In the genomic region with DNA sequence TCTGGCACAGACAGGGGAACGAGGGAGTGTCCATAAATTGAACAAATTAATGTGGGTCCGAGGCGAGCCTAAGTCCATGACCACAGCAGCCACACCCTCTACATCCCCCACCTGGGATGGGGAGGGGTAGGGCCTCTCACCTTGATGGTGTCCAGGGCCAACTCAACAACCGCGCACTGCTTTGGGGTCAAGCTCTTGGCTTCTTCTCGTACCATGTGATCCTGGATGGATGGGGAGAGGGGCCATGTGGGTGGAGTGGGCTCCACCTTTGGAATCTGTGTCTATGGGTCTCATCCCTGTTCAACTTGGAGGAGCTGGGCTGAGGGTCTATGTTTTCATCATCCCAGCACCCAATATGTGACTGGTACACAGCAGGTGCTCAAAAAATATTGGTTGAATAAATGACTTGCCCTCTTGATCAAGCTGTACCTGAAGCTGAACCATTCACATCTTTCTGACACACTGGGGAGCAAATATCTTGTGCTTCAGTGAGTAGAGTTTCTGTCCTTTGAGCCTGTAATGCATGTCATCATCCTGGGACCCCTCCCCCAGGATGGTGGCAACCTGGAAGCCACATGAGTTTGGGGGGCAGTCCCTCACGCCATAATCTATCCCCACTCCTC, we compare ENCODE assay signal across 2 cellular contexts.
TF ChIP-seq lines count a peak whose summit lies in the region.

No MANE protein-coding gene starts in this region.

TF ChIP-seq in IMR-90, 13 proteins besides CTCF, POLR2A, EP300 and RAD21:
- TF ChIP-seq MAFK (IDR thresholded peaks at IDR 0.05; ENCODE audit: low read depth, low read length) = no peak
- TF ChIP-seq BHLHE40 (IDR thresholded peaks at IDR 0.05; ENCODE audit: low read depth, low read length) = no peak
- TF ChIP-seq CHD1 (IDR thresholded peaks at IDR 0.05; ENCODE audit: low read depth, low read length) = no peak
- no peak for TF ChIP-seq MAZ (IDR thresholded peaks at IDR 0.05; ENCODE audit: borderline replicate concordance, low read depth, low read length)
- TF ChIP-seq RFX5 (IDR thresholded peaks at IDR 0.05; ENCODE audit: low read depth, low read length) = no peak
- no peak for TF ChIP-seq MXI1 (IDR thresholded peaks at IDR 0.05; ENCODE audit: borderline replicate concordance, low read depth, low read length)
- TF ChIP-seq CEBPB (IDR thresholded peaks at IDR 0.05; ENCODE audit: low read depth, low read length) = no peak
- TF ChIP-seq ELK1 (IDR thresholded peaks at IDR 0.05; ENCODE audit: borderline replicate concordance, low read depth, low read length) = no peak
- no peak for TF ChIP-seq SMC3 (IDR thresholded peaks at IDR 0.05; ENCODE audit: low read depth, low read length)
- TF ChIP-seq RCOR1 (IDR thresholded peaks at IDR 0.05; ENCODE audit: insufficient replicate concordance, low read length) = no peak
- TF ChIP-seq NFE2L2 (IDR thresholded peaks at IDR 0.05; ENCODE audit: low read depth, low read length) = no peak
- no peak for TF ChIP-seq FOS (IDR thresholded peaks at IDR 0.05; ENCODE audit: low read depth, low read length)
- no peak for TF ChIP-seq USF2 (IDR thresholded peaks at IDR 0.05; ENCODE audit: low read depth, low read length)

TF ChIP-seq in HepG2, 621 proteins besides CTCF, POLR2A, EP300 and RAD21:
- TF ChIP-seq ZNF329 (CRISPR knock-in tag; IDR thresholded peaks at IDR 0.05; ENCODE audit: low read depth) (peak; percentile 95), MNT (IDR thresholded peaks at IDR 0.05) (peak; percentile 93), NRL (CRISPR knock-in tag; IDR thresholded peaks at IDR 0.05; ENCODE audit: borderline replicate concordance) (no peak)
